Comparison of ENCODE assay signal across 40 cellular contexts in genomic region chr3:77059354-77059753, GRCh38. TPM values are rescaled to one million over a fixed set of nuclear protein-coding genes. Genes with fewer than 3 reads are reported as not detected.
"Had no signal": no experiment of that assay in that cellular context is flagged by ENCODE, and none has a peak within 500 bp of the region (broad histone marks: within the 10 kb centered on the region; RNA-seq: fewer than 3 reads in every experiment).

No MANE protein-coding gene starts in this region.

- H3K4me3 Mint-ChIP-seq: activated naive CD4-positive, alpha-beta T cell treated with anti-CD3 and anti-CD28 coated beads for 36 hours; activated naive CD4-positive, alpha-beta T cell treated with anti-CD3 and anti-CD28 coated beads, Interleukin-2, amount 10 ng/mL, durations not matched to agents 7 days and 5 days; activated naive CD4-positive, alpha-beta T cell treated with anti-CD3 and anti-CD28 coated beads, Interleukin-2, amount 50 U/mL, for 24 hours; activated naive CD8-positive, alpha-beta T cell; activated naive CD8-positive, alpha-beta T cell treated with anti-CD3 and anti-CD28 coated beads for 36 hours; activated naive CD8-positive, alpha-beta T cell treated with anti-CD3 and anti-CD28 coated beads, Interleukin-2, amount 10 ng/mL, durations not matched to agents 7 days and 5 days; activated naive CD8-positive, alpha-beta T cell treated with anti-CD3 and anti-CD28 coated beads, Interleukin-2, amount 50 U/mL, for 24 hours; activated T-cell treated with anti-CD3 and anti-CD28 coated beads, Interleukin-2, amount 50 U/mL, for 24 hours; activated T-cell treated with anti-CD3 and anti-CD28 coated beads, Interleukin-2, amount 50 U/mL, for 4 hours; activated T-cell treated with anti-CD3 and anti-CD28 coated beads, Interleukin-2, amount 50 U/mL, for 72 hours; activated T-helper 1 cell treated with anti-CD3 and anti-CD28 coated beads, Interleukin-12 subunit alpha, Interleukin-12 subunit beta, Interleukin-2, Interleukin-4 antibody, amounts not matched to agents 30 ng/mL and 10 ng/mL and 1 ng/mL, durations not matched to agents 14 hours and 24 hours and 36 hours; activated T-helper 17 cell treated with anti-CD3 and anti-CD28 coated beads, Interleukin-2, amount 50 U/mL, for 72 hours; brain; central memory CD8-positive, alpha-beta T cell had no signal

- H3K4me1 Mint-ChIP-seq: activated naive CD4-positive, alpha-beta T cell treated with anti-CD3 and anti-CD28 coated beads, Interleukin-2, amount 10 ng/mL, durations not matched to agents 7 days and 5 days; activated naive CD4-positive, alpha-beta T cell treated with anti-CD3 and anti-CD28 coated beads, Interleukin-2, amount 50 U/mL, for 24 hours; activated naive CD8-positive, alpha-beta T cell treated with anti-CD3 and anti-CD28 coated beads for 36 hours; activated naive CD8-positive, alpha-beta T cell treated with anti-CD3 and anti-CD28 coated beads, Interleukin-2, amount 10 ng/mL, durations not matched to agents 7 days and 5 days; activated naive CD8-positive, alpha-beta T cell treated with anti-CD3 and anti-CD28 coated beads, Interleukin-2, amount 50 U/mL, for 24 hours; activated T-helper 17 cell treated with anti-CD3 and anti-CD28 coated beads, Interleukin-2, amount 50 U/mL, for 72 hours; central memory CD8-positive, alpha-beta T cell had no signal

- H3K27ac Mint-ChIP-seq: activated naive CD4-positive, alpha-beta T cell treated with anti-CD3 and anti-CD28 coated beads for 36 hours; activated naive CD4-positive, alpha-beta T cell treated with anti-CD3 and anti-CD28 coated beads, Interleukin-2, amount 10 ng/mL, durations not matched to agents 7 days and 5 days; activated naive CD4-positive, alpha-beta T cell treated with anti-CD3 and anti-CD28 coated beads, Interleukin-2, amount 50 U/mL, for 24 hours; activated naive CD4-positive, alpha-beta T cell treated with anti-CD3 and anti-CD28 coated beads, Interleukin-2, amount 50 U/mL, for 72 hours; activated naive CD8-positive, alpha-beta T cell; activated naive CD8-positive, alpha-beta T cell treated with anti-CD3 and anti-CD28 coated beads for 36 hours; activated naive CD8-positive, alpha-beta T cell treated with anti-CD3 and anti-CD28 coated beads, Interleukin-2, amount 10 ng/mL, durations not matched to agents 7 days and 5 days; activated naive CD8-positive, alpha-beta T cell treated with anti-CD3 and anti-CD28 coated beads, Interleukin-2, amount 50 U/mL, for 24 hours; activated T-cell treated with anti-CD3 and anti-CD28 coated beads, Interleukin-2, amount 50 U/mL, for 24 hours; activated T-cell treated with anti-CD3 and anti-CD28 coated beads, Interleukin-2, amount 50 U/mL, for 72 hours; activated T-helper 1 cell treated with anti-CD3 and anti-CD28 coated beads, Interleukin-12 subunit alpha, Interleukin-12 subunit beta, Interleukin-2, Interleukin-4 antibody, amounts not matched to agents 30 ng/mL and 10 ng/mL and 1 ng/mL, durations not matched to agents 14 hours and 24 hours and 36 hours; activated T-helper 17 cell treated with anti-CD3 and anti-CD28 coated beads, Interleukin-2, amount 50 U/mL, for 72 hours; activated T-helper 2 cell treated with anti-CD3 and anti-CD28 coated beads, Interferon-gamma antibody, Interleukin-2, Interleukin-4, amounts not matched to agents 10 μg/mL and 5 μg/mL and 100 μg/mL, durations not matched to agents 14 hours and 24 hours and 36 hours had no signal

- H3K4me3 ChIP-seq: adrenal gland, ascending aorta, body of pancreas, breast epithelium, cardiac muscle cell had no signal

- H3K36me3 Mint-ChIP-seq: activated naive CD4-positive, alpha-beta T cell treated with anti-CD3 and anti-CD28 coated beads, Interleukin-2, amount 10 ng/mL, durations not matched to agents 7 days and 5 days; activated naive CD4-positive, alpha-beta T cell treated with anti-CD3 and anti-CD28 coated beads, Interleukin-2, amount 50 U/mL, for 24 hours; activated naive CD8-positive, alpha-beta T cell; activated naive CD8-positive, alpha-beta T cell treated with anti-CD3 and anti-CD28 coated beads for 36 hours; activated naive CD8-positive, alpha-beta T cell treated with anti-CD3 and anti-CD28 coated beads, Interleukin-2, amount 10 ng/mL, durations not matched to agents 7 days and 5 days had no signal

- H3K27me3 Mint-ChIP-seq: activated naive CD4-positive, alpha-beta T cell treated with anti-CD3 and anti-CD28 coated beads, Interleukin-2, amount 10 ng/mL, durations not matched to agents 7 days and 5 days; activated naive CD4-positive, alpha-beta T cell treated with anti-CD3 and anti-CD28 coated beads, Interleukin-2, amount 50 U/mL, for 24 hours; activated naive CD8-positive, alpha-beta T cell; activated naive CD8-positive, alpha-beta T cell treated with anti-CD3 and anti-CD28 coated beads for 36 hours; activated naive CD8-positive, alpha-beta T cell treated with anti-CD3 and anti-CD28 coated beads, Interleukin-2, amount 10 ng/mL, durations not matched to agents 7 days and 5 days; activated naive CD8-positive, alpha-beta T cell treated with anti-CD3 and anti-CD28 coated beads, Interleukin-2, amount 50 U/mL, for 24 hours; activated T-cell treated with anti-CD3 and anti-CD28 coated beads, Interleukin-2, amount 50 U/mL, for 24 hours; activated T-helper 17 cell treated with anti-CD3 and anti-CD28 coated beads, Interleukin-2, amount 50 U/mL, for 72 hours; brain; central memory CD8-positive, alpha-beta T cell had no signal

- H3K36me3 ChIP-seq: adrenal gland, ascending aorta, brain microvascular endothelial cell, breast epithelium, cardiac muscle cell had no signal

- FAIRE-seq: astrocyte, bronchial epithelial cell had no signal

- H3K27ac ChIP-seq: adrenal gland, ascending aorta, body of pancreas, brain microvascular endothelial cell, breast epithelium, cardiac muscle cell had no signal

- H3K4me1 ChIP-seq: adrenal gland, ascending aorta, body of pancreas, breast epithelium had no signal

- H3K27me3 ChIP-seq: adrenal gland, ascending aorta, body of pancreas, brain microvascular endothelial cell, breast epithelium, cardiac muscle cell had no signal

- H3K9me3 ChIP-seq: adrenal gland had no signal

- ATAC-seq: activated naive CD4-positive, alpha-beta T cell treated with anti-CD3 and anti-CD28 coated beads, Interleukin-2, amount 50 U/mL, for 72 hours; activated naive CD8-positive, alpha-beta T cell treated with anti-CD3 and anti-CD28 coated beads, Interleukin-2, amount 50 U/mL, for 24 hours; activated T-cell treated with anti-CD3 and anti-CD28 coated beads, Interleukin-2, amount 50 U/mL, for 4 hours; activated T-cell treated with anti-CD3 and anti-CD28 coated beads, Interleukin-2, amount 50 U/mL, for 72 hours; activated T-helper 17 cell treated with anti-CD3 and anti-CD28 coated beads, Interleukin-2, amount 50 U/mL, for 72 hours; body of pancreas had no signal

- DNase-seq: activated effector memory CD4-positive, alpha-beta T cell treated with anti-CD3 and anti-CD28 coated beads, Interleukin-2, amount 50 U/mL, for 16 hours; activated effector memory CD4-positive, alpha-beta T cell treated with Interleukin-2 at 50 U/mL for 16 hours; activated gamma-delta T cell; activated gamma-delta T cell treated with Interleukin-2 at 50 U/mL for 16 hours; activated naive CD4-positive, alpha-beta T cell; activated naive CD4-positive, alpha-beta T cell treated with anti-CD3 and anti-CD28 coated beads for 36 hours; activated naive CD4-positive, alpha-beta T cell treated with anti-CD3 and anti-CD28 coated beads, Interleukin-2, amount 10 ng/mL, durations not matched to agents 7 days and 5 days; activated naive CD4-positive, alpha-beta T cell treated with anti-CD3 and anti-CD28 coated beads, Interleukin-2, amount 50 U/mL, for 16 hours; activated naive CD4-positive, alpha-beta T cell treated with Interleukin-2 at 50 U/mL for 16 hours; activated naive CD8-positive, alpha-beta T cell treated with anti-CD3 and anti-CD28 coated beads for 36 hours; activated naive CD8-positive, alpha-beta T cell treated with anti-CD3 and anti-CD28 coated beads, Interleukin-2, amount 10 ng/mL, durations not matched to agents 7 days and 5 days; activated naive CD8-positive, alpha-beta T cell treated with anti-CD3 and anti-CD28 coated beads, Interleukin-2, amount 50 U/mL, for 24 hours; activated T-cell treated with anti-CD3 and anti-CD28 coated beads, Interleukin-2, amount 50 U/mL, for 1 hour; activated T-cell treated with anti-CD3 and anti-CD28 coated beads, Interleukin-2, amount 50 U/mL, for 24 hours; activated T-cell treated with anti-CD3 and anti-CD28 coated beads, Interleukin-2, amount 50 U/mL, for 4 hours; activated T-cell treated with anti-CD3 and anti-CD28 coated beads, Interleukin-2, amount 50 U/mL, for 48 hours; activated T-cell treated with anti-CD3 and anti-CD28 coated beads, Interleukin-2, amount 50 U/mL, for 72 hours; adrenal gland; amniotic stem cell; amygdala; anterior cingulate cortex; aorta; body of pancreas; brain microvascular endothelial cell; caudate nucleus; central memory CD4-positive, alpha-beta T cell; cerebellar nuclear complex had no signal

RNA-seq across cellular contexts. Expression of gene ROBO2, which starts 19.5 kb away (rescaled TPM):
- total RNA-seq: activated naive CD4-positive, alpha-beta T cell treated with anti-CD3 and anti-CD28 coated beads for 36 hours; activated naive CD4-positive, alpha-beta T cell treated with anti-CD3 and anti-CD28 coated beads, Interleukin-2, amount 50 U/mL, for 72 hours; activated naive CD8-positive, alpha-beta T cell treated with anti-CD3 and anti-CD28 coated beads for 36 hours; activated naive CD8-positive, alpha-beta T cell treated with anti-CD3 and anti-CD28 coated beads, Interleukin-2, amount 10 ng/mL, durations not matched to agents 7 days and 5 days; activated T-cell treated with anti-CD3 and anti-CD28 coated beads, Interleukin-2, amount 50 U/mL, for 4 hours; activated T-cell treated with anti-CD3 and anti-CD28 coated beads, Interleukin-2, amount 50 U/mL, for 72 hours; activated T-helper 1 cell treated with anti-CD3 and anti-CD28 coated beads, Interleukin-12 subunit alpha, Interleukin-12 subunit beta, Interleukin-2, Interleukin-4 antibody, amounts not matched to agents 30 ng/mL and 10 ng/mL and 1 ng/mL, durations not matched to agents 14 hours and 24 hours and 36 hours; activated T-helper 17 cell treated with anti-CD3 and anti-CD28 coated beads, Interleukin-2, amount 50 U/mL, for 72 hours; activated T-helper 2 cell treated with anti-CD3 and anti-CD28 coated beads, Interferon-gamma antibody, Interleukin-2, Interleukin-4, amounts not matched to agents 10 μg/mL and 5 μg/mL and 100 μg/mL, durations not matched to agents 14 hours and 24 hours and 36 hours had no signal
